Comparison of ENCODE assay signal across 8 cellular contexts in genomic region chr5:139745800-139746690, GRCh38. TPM values are rescaled to one million over a fixed set of nuclear protein-coding genes. Genes with fewer than 3 reads are reported as not detected.
A peak's percentile ranks its signal among the peaks of the same experiment; 100 is the strongest.
DNase-seq lines count a peak whose midpoint lies in the region; ATAC-seq and TF ChIP-seq lines count a peak whose summit lies in the region.

No MANE protein-coding gene starts in this region.

- no peaks in the 10 kb centered on the region for H3K9me2 ChIP-seq in OCI-LY1 (ENCODE audit: low read depth, low read length)

- DNase-seq in ELR (ENCODE audit: low read depth) (peak; percentile 79), fibroblast of the conjunctiva (ENCODE audit: low read depth) (peak; percentile 50), tibial artery (peak; percentile 81 to 90), NCI-H128 (lab: John Stamatoyannopoulos, UW; ENCODE audit: unreplicated experiment) (no peak)
- peak; percentile 77 for DNase-seq in activated effector memory CD4-positive, alpha-beta T cell treated with anti-CD3 and anti-CD28 coated beads, Interleukin-2, amount 50 U/mL, for 16 hours
- peak; percentile 70 for DNase-seq in natural killer cell treated with Interleukin-12 subunit alpha and Interleukin-12 subunit beta and Interleukin-15 and Interleukin-18, amount 100 ng/mL, for 72 hours (ENCODE audit: low spot score)

- peak overlapping the region; percentile 80 for H3K4me2 ChIP-seq in OCI-LY1 (ENCODE audit: low read length)

- H3F3A ChIP-seq in OCI-LY1 (ENCODE audit: insufficient read depth, low read length) = no peaks in the 10 kb centered on the region

- no peak for TF ChIP-seq CTCF in OCI-LY1 (IDR thresholded peaks at IDR 0.05; ENCODE audit: low read length)
- no peak for TF ChIP-seq CTCF in tibial artery (IDR thresholded peaks at IDR 0.05)

- no peaks in the 10 kb centered on the region for H3K27me3 ChIP-seq in OCI-LY1 (ENCODE audit: insufficient read depth, low read length)
- no peaks in the 10 kb centered on the region for H3K27me3 ChIP-seq in tibial artery

- H3K27me3 Mint-ChIP-seq in natural killer cell treated with Interleukin-12 subunit alpha and Interleukin-12 subunit beta and Interleukin-15 and Interleukin-18, amount 100 ng/mL, for 72 hours = no peaks in the 10 kb centered on the region

- ATAC-seq in HG02943 (IDR thresholded peaks at IDR 0.05; ENCODE audit: low read depth, unreplicated experiment) = peak; percentile 34
- peak; percentile 57 to 75 for ATAC-seq in natural killer cell treated with Interleukin-12 subunit alpha and Interleukin-12 subunit beta and Interleukin-15 and Interleukin-18, amount 100 ng/mL, for 72 hours

- H4K20me1 ChIP-seq in OCI-LY1 (ENCODE audit: insufficient read depth, low read length) = no peaks in the 10 kb centered on the region

- no peaks in the 10 kb centered on the region for H3K9me3 ChIP-seq in OCI-LY1 (ENCODE audit: low read length)
- H3K9me3 ChIP-seq in tibial artery = no peaks in the 10 kb centered on the region

- no peaks in the 10 kb centered on the region for H3K36me3 ChIP-seq in OCI-LY1 (ENCODE audit: insufficient read depth, low read length)
- no peaks in the 10 kb centered on the region for H3K36me3 ChIP-seq in tibial artery

- peak overlapping the region; percentile 58 to 88 for H3K27ac Mint-ChIP-seq in natural killer cell treated with Interleukin-12 subunit alpha and Interleukin-12 subunit beta and Interleukin-15 and Interleukin-18, amount 100 ng/mL, for 72 hours

- intact Hi-C loops in tibial artery (cut with DNase I; ENCODE audit: low total_unique reads) = loop anchor here (5.0 kb wide), 1 partner anchor 34 kb away; no protein-coding TSS in a partner anchor

- no peaks in the 10 kb centered on the region for H3K36me3 Mint-ChIP-seq in natural killer cell treated with Interleukin-12 subunit alpha and Interleukin-12 subunit beta and Interleukin-15 and Interleukin-18, amount 100 ng/mL, for 72 hours

- peak overlapping the region; percentile 85 for H3K27ac ChIP-seq in OCI-LY1 (ENCODE audit: low read depth, low read length, poor library complexity, severe bottlenecking)
- H3K27ac ChIP-seq in tibial artery = peak overlapping the region; percentile 77 to 85

- H2AFZ ChIP-seq in OCI-LY1 (ENCODE audit: low read length) = no peak overlapping the region

- H3K9me3 Mint-ChIP-seq in natural killer cell treated with Interleukin-12 subunit alpha and Interleukin-12 subunit beta and Interleukin-15 and Interleukin-18, amount 100 ng/mL, for 72 hours = no peaks in the 10 kb centered on the region

- H3K4me1 ChIP-seq in OCI-LY1 (ENCODE audit: insufficient read depth, low read length, severe bottlenecking) (peaks cover 55% of the 10 kb centered on the region), tibial artery (peaks cover 5 to 44% (median 40%) of the 10 kb centered on the region in 4 donors)

- peak overlapping the region; percentile 90 for H3K4me3 Mint-ChIP-seq in natural killer cell treated with Interleukin-12 subunit alpha and Interleukin-12 subunit beta and Interleukin-15 and Interleukin-18, amount 100 ng/mL, for 72 hours

- no peaks in the 10 kb centered on the region for H3K79me2 ChIP-seq in OCI-LY1 (ENCODE audit: insufficient read depth, low read length)

- H3K9ac ChIP-seq in OCI-LY1 (ENCODE audit: low read length) = peak overlapping the region; percentile 67

- H3K4me1 Mint-ChIP-seq in natural killer cell treated with Interleukin-12 subunit alpha and Interleukin-12 subunit beta and Interleukin-15 and Interleukin-18, amount 100 ng/mL, for 72 hours (ENCODE audit: low read depth in 2 of 2) = peaks cover 31 to 43% of the 10 kb centered on the region in 2 donors

- H3K4me3 ChIP-seq in OCI-LY1 (ENCODE audit: low read depth, low read length, poor library complexity, severe bottlenecking) (peak overlapping the region; percentile 54), tibial artery (peak overlapping the region; percentile 51 to 57)

RNA-seq across cellular contexts. Expression of gene PSD2, which starts 49.6 kb away (rescaled TPM):
- not detected for total RNA-seq in natural killer cell treated with Interleukin-12 subunit alpha and Interleukin-12 subunit beta and Interleukin-15 and Interleukin-18, amount 100 ng/mL, for 72 hours
